Comparison of ENCODE assay signal across 20 cellular contexts in genomic region chr10:3413937-3414710, GRCh38.
"Had no signal": no experiment of that assay in that cellular context is flagged by ENCODE, and none has a peak within 500 bp of the region (broad histone marks: within the 10 kb centered on the region; RNA-seq: fewer than 3 reads in every experiment).

No MANE protein-coding gene starts in this region.

- H3K27ac Mint-ChIP-seq: naive B cell had no signal

- ATAC-seq: heart left ventricle, left colon had no signal

- H3K9me3 ChIP-seq: colonic mucosa, heart left ventricle, prostate gland, right lobe of liver, stomach, thoracic aorta, transverse colon had no signal

- H3K4me3 ChIP-seq: colonic mucosa, heart left ventricle, prostate gland, right lobe of liver, stomach, thoracic aorta, transverse colon had no signal

- H3K4me1 ChIP-seq: colonic mucosa, heart left ventricle, prostate gland, right lobe of liver, stomach, transverse colon had no signal

- H3K36me3 Mint-ChIP-seq: naive B cell had no signal

- H3K79me2 ChIP-seq: parathyroid adenoma had no signal

- H3K36me3 ChIP-seq: colonic mucosa, heart left ventricle, prostate gland, right lobe of liver, stomach, thoracic aorta, transverse colon had no signal

- H3K4me3 Mint-ChIP-seq: nephron had no signal

- H3K27ac ChIP-seq: colonic mucosa, heart left ventricle, parathyroid adenoma, prostate gland, right lobe of liver, stomach, thoracic aorta, transverse colon had no signal

- H3K27me3 Mint-ChIP-seq: naive B cell had no signal

- DNase-seq: cerebellar nuclear complex; colonic mucosa; dermis blood vessel endothelial cell; foreskin melanocyte; heart left ventricle; hippocampal formation; left colon; naive B cell; nucleus accumbens; right lobe of liver; stimulated activated CD4-positive, alpha-beta T cell treated with anti-CD3 and anti-CD28 coated beads, Interleukin-2, amount 100 ng/mL, for 24 hours; stimulated activated CD4-positive, alpha-beta T cell treated with anti-CD3 and anti-CD28 coated beads, Interleukin-4, amount 100 ng/mL, for 4 hours; stimulated activated naive CD4-positive, alpha-beta T cell; stomach; substantia nigra; transverse colon had no signal

- H3K27me3 ChIP-seq: colonic mucosa, heart left ventricle, right lobe of liver, stomach, transverse colon had no signal
